In the genomic region with DNA sequence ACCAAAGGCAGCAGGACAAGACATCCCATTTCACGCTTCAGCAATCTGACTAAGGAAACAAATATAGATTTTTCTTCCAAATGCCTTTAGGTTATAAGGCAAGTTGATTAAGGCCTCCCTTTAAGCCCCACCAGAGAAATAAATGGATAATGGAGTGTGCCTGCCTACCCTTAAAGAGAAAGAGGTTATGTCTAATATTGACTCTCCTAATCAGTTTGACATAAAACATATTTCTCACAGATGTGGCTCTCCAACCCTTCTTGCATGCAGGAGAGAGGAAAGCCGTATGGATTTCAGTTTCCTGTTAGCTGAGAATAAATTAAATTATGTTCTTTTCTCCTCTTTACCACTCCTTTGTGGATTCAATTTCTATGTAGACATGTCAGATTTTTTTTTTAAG, we compare ENCODE assay signal across 1 cellular context.
TF ChIP-seq lines count a peak whose summit lies in the region.

No MANE protein-coding gene starts in this region.

TF ChIP-seq in K562, 482 proteins besides CTCF, POLR2A, EP300 and RAD21:
- TF ChIP-seq, protein P1, sequence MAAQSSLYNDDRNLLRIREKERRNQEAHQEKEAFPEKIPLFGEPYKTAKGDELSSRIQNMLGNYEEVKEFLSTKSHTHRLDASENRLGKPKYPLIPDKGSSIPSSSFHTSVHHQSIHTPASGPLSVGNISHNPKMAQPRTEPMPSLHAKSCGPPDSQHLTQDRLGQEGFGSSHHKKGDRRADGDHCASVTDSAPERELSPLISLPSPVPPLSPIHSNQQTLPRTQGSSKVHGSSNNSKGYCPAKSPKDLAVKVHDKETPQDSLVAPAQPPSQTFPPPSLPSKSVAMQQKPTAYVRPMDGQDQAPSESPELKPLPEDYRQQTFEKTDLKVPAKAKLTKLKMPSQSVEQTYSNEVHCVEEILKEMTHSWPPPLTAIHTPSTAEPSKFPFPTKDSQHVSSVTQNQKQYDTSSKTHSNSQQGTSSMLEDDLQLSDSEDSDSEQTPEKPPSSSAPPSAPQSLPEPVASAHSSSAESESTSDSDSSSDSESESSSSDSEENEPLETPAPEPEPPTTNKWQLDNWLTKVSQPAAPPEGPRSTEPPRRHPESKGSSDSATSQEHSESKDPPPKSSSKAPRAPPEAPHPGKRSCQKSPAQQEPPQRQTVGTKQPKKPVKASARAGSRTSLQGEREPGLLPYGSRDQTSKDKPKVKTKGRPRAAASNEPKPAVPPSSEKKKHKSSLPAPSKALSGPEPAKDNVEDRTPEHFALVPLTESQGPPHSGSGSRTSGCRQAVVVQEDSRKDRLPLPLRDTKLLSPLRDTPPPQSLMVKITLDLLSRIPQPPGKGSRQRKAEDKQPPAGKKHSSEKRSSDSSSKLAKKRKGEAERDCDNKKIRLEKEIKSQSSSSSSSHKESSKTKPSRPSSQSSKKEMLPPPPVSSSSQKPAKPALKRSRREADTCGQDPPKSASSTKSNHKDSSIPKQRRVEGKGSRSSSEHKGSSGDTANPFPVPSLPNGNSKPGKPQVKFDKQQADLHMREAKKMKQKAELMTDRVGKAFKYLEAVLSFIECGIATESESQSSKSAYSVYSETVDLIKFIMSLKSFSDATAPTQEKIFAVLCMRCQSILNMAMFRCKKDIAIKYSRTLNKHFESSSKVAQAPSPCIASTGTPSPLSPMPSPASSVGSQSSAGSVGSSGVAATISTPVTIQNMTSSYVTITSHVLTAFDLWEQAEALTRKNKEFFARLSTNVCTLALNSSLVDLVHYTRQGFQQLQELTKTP (IDR thresholded peaks at IDR 0.05; ENCODE audit: low read depth in 1 of 2, partially characterized antibody in 2 of 2) = no peak
- TF ChIP-seq, protein P2, sequence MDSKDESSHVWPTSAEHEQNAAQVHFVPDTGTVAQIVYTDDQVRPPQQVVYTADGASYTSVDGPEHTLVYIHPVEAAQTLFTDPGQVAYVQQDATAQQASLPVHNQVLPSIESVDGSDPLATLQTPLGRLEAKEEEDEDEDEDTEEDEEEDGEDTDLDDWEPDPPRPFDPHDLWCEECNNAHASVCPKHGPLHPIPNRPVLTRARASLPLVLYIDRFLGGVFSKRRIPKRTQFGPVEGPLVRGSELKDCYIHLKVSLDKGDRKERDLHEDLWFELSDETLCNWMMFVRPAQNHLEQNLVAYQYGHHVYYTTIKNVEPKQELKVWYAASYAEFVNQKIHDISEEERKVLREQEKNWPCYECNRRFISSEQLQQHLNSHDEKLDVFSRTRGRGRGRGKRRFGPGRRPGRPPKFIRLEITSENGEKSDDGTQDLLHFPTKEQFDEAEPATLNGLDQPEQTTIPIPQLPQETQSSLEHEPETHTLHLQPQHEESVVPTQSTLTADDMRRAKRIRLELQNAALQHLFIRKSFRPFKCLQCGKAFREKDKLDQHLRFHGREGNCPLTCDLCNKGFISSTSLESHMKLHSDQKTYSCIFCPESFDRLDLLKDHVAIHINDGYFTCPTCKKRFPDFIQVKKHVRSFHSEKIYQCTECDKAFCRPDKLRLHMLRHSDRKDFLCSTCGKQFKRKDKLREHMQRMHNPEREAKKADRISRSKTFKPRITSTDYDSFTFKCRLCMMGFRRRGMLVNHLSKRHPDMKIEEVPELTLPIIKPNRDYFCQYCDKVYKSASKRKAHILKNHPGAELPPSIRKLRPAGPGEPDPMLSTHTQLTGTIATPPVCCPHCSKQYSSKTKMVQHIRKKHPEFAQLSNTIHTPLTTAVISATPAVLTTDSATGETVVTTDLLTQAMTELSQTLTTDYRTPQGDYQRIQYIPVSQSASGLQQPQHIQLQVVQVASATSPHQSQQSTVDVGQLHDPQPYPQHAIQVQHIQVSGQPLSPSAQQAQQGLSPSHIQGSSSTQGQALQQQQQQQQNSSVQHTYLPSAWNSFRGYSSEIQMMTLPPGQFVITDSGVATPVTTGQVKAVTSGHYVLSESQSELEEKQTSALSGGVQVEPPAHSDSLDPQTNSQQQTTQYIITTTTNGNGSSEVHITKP (IDR thresholded peaks at IDR 0.05; ENCODE audit: partially characterized antibody) = no peak
- TF ChIP-seq, protein P3, sequence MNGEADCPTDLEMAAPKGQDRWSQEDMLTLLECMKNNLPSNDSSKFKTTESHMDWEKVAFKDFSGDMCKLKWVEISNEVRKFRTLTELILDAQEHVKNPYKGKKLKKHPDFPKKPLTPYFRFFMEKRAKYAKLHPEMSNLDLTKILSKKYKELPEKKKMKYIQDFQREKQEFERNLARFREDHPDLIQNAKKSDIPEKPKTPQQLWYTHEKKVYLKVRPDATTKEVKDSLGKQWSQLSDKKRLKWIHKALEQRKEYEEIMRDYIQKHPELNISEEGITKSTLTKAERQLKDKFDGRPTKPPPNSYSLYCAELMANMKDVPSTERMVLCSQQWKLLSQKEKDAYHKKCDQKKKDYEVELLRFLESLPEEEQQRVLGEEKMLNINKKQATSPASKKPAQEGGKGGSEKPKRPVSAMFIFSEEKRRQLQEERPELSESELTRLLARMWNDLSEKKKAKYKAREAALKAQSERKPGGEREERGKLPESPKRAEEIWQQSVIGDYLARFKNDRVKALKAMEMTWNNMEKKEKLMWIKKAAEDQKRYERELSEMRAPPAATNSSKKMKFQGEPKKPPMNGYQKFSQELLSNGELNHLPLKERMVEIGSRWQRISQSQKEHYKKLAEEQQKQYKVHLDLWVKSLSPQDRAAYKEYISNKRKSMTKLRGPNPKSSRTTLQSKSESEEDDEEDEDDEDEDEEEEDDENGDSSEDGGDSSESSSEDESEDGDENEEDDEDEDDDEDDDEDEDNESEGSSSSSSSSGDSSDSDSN (IDR thresholded peaks at IDR 0.05; ENCODE audit: borderline replicate concordance in 1 of 2, low read depth in 2 of 2, low read length in 2 of 2) = no peak
- TF ChIP-seq RBM14 (IDR thresholded peaks at IDR 0.05; ENCODE audit: borderline replicate concordance, insufficient read depth, low read depth, low read length) = no peak
- TF ChIP-seq MECOM (CRISPR knock-in tag; IDR thresholded peaks at IDR 0.05) = no peak
- TF ChIP-seq FIP1L1 (IDR thresholded peaks at IDR 0.05; ENCODE audit: low read depth, low read length, poor library complexity, severe bottlenecking) = no peak
- TF ChIP-seq ZKSCAN8 (CRISPR knock-in tag; IDR thresholded peaks at IDR 0.05) = no peak
- TF ChIP-seq, protein P4, sequence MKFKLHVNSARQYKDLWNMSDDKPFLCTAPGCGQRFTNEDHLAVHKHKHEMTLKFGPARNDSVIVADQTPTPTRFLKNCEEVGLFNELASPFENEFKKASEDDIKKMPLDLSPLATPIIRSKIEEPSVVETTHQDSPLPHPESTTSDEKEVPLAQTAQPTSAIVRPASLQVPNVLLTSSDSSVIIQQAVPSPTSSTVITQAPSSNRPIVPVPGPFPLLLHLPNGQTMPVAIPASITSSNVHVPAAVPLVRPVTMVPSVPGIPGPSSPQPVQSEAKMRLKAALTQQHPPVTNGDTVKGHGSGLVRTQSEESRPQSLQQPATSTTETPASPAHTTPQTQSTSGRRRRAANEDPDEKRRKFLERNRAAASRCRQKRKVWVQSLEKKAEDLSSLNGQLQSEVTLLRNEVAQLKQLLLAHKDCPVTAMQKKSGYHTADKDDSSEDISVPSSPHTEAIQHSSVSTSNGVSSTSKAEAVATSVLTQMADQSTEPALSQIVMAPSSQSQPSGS (CRISPR knock-in tag; IDR thresholded peaks at IDR 0.05) = no peak
- no peak for TF ChIP-seq FUS (optimal IDR thresholded peaks at IDR 0.05; ENCODE audit: low read depth, low read length)
